In the genomic region with DNA sequence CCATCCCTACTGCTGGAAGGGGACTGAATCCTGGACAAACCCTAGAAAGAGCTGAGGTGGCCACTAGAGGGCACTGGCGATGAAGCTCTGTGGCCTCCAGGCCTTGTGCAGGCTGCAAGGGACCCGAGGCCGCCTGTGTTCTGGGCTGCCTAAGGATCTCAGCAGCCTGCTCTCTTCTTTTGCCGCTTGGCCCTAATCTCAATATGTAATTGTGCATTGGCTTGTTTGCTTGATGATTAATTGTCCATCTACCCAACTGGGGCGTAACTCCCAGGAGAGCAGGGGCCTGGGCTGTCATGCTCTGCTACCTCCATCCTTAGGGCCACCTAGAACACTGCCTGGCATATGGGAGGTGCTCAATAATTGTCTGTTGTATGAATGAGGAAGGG, we compare ENCODE assay signal across 1 cellular context.
A peak's percentile ranks its signal among the peaks of the same experiment; 100 is the strongest.
TF ChIP-seq lines count a peak whose summit lies in the region.

No MANE protein-coding gene starts in this region.

TF ChIP-seq in GM12878, 131 proteins besides CTCF, POLR2A, EP300 and RAD21 (continued from another document and continues in another):
- TF ChIP-seq CBX3 (IDR thresholded peaks at IDR 0.05; ENCODE audit: borderline replicate concordance, low read depth) (no peak), RFX5 (IDR thresholded peaks at IDR 0.05; ENCODE audit: low read depth, low read length) (no peak), YBX1 (IDR thresholded peaks at IDR 0.05) (no peak), ZSCAN29 (IDR thresholded peaks at IDR 0.05) (no peak), SMARCA5 (IDR thresholded peaks at IDR 0.05) (0 out of 2 replicates have a peak, but pooled peaks have one; percentile 48), YY1 (IDR thresholded peaks at IDR 0.05; ENCODE audit: low read depth, low read length) (peak; percentile 59), FOS (IDR thresholded peaks at IDR 0.05; ENCODE audit: borderline replicate concordance, extremely low read depth, insufficient read length) (no peak), MYB (IDR thresholded peaks at IDR 0.05; ENCODE audit: borderline replicate concordance, low read depth, low read length) (no peak), HCFC1 (IDR thresholded peaks at IDR 0.05; ENCODE audit: low read length) (no peak), ESRRA (IDR thresholded peaks at IDR 0.05; ENCODE audit: low read length) (no peak), IKZF1 (conservative IDR thresholded peaks at IDR 0.05) (0 out of 2 replicates have a peak, but pooled peaks have one; percentile 25), SUPT20H (IDR thresholded peaks at IDR 0.05; ENCODE audit: borderline replicate concordance, control insufficient read depth, low read depth, low read length) (no peak), GABPA (IDR thresholded peaks at IDR 0.05; ENCODE audit: low read depth) (no peak), KLF5 (IDR thresholded peaks at IDR 0.05; ENCODE audit: partially characterized antibody) (no peak), SIN3A (IDR thresholded peaks at IDR 0.05; ENCODE audit: low read depth, low read length) (no peak), HDGF (IDR thresholded peaks at IDR 0.05) (0 out of 2 replicates have a peak, but pooled peaks have one; percentile 32), CREM (IDR thresholded peaks at IDR 0.05; ENCODE audit: low read depth) (no peak), SMC3 (IDR thresholded peaks at IDR 0.05; ENCODE audit: borderline replicate concordance, low read length) (peak; percentile 70), MEF2A (IDR thresholded peaks at IDR 0.05; ENCODE audit: insufficient read depth, low read depth, low read length) (no peak), NBN (IDR thresholded peaks at IDR 0.05) (no peak), EED (IDR thresholded peaks at IDR 0.05; ENCODE audit: low read depth) (no peak), SREBF1 (IDR thresholded peaks at IDR 0.05; ENCODE audit: low read length) (no peak), POU2F2 (IDR thresholded peaks at IDR 0.05; ENCODE audit: borderline replicate concordance, low read depth, low read length) (no peak), PML (IDR thresholded peaks at IDR 0.05; ENCODE audit: low read length) (no peak), SPI1 (IDR thresholded peaks at IDR 0.05; ENCODE audit: borderline replicate concordance, insufficient read depth, low read depth, low read length) (no peak), ZBED1 (IDR thresholded peaks at IDR 0.05; ENCODE audit: borderline replicate concordance) (no peak)
- TF ChIP-seq, protein P1, sequence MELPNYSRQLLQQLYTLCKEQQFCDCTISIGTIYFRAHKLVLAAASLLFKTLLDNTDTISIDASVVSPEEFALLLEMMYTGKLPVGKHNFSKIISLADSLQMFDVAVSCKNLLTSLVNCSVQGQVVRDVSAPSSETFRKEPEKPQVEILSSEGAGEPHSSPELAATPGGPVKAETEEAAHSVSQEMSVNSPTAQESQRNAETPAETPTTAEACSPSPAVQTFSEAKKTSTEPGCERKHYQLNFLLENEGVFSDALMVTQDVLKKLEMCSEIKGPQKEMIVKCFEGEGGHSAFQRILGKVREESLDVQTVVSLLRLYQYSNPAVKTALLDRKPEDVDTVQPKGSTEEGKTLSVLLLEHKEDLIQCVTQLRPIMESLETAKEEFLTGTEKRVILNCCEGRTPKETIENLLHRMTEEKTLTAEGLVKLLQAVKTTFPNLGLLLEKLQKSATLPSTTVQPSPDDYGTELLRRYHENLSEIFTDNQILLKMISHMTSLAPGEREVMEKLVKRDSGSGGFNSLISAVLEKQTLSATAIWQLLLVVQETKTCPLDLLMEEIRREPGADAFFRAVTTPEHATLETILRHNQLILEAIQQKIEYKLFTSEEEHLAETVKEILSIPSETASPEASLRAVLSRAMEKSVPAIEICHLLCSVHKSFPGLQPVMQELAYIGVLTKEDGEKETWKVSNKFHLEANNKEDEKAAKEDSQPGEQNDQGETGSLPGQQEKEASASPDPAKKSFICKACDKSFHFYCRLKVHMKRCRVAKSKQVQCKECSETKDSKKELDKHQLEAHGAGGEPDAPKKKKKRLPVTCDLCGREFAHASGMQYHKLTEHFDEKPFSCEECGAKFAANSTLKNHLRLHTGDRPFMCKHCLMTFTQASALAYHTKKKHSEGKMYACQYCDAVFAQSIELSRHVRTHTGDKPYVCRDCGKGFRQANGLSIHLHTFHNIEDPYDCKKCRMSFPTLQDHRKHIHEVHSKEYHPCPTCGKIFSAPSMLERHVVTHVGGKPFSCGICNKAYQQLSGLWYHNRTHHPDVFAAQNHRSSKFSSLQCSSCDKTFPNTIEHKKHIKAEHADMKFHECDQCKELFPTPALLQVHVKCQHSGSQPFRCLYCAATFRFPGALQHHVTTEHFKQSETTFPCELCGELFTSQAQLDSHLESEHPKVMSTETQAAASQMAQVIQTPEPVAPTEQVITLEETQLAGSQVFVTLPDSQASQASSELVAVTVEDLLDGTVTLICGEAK (IDR thresholded peaks at IDR 0.05; ENCODE audit: borderline replicate concordance): no peak
- TF ChIP-seq, protein P2, sequence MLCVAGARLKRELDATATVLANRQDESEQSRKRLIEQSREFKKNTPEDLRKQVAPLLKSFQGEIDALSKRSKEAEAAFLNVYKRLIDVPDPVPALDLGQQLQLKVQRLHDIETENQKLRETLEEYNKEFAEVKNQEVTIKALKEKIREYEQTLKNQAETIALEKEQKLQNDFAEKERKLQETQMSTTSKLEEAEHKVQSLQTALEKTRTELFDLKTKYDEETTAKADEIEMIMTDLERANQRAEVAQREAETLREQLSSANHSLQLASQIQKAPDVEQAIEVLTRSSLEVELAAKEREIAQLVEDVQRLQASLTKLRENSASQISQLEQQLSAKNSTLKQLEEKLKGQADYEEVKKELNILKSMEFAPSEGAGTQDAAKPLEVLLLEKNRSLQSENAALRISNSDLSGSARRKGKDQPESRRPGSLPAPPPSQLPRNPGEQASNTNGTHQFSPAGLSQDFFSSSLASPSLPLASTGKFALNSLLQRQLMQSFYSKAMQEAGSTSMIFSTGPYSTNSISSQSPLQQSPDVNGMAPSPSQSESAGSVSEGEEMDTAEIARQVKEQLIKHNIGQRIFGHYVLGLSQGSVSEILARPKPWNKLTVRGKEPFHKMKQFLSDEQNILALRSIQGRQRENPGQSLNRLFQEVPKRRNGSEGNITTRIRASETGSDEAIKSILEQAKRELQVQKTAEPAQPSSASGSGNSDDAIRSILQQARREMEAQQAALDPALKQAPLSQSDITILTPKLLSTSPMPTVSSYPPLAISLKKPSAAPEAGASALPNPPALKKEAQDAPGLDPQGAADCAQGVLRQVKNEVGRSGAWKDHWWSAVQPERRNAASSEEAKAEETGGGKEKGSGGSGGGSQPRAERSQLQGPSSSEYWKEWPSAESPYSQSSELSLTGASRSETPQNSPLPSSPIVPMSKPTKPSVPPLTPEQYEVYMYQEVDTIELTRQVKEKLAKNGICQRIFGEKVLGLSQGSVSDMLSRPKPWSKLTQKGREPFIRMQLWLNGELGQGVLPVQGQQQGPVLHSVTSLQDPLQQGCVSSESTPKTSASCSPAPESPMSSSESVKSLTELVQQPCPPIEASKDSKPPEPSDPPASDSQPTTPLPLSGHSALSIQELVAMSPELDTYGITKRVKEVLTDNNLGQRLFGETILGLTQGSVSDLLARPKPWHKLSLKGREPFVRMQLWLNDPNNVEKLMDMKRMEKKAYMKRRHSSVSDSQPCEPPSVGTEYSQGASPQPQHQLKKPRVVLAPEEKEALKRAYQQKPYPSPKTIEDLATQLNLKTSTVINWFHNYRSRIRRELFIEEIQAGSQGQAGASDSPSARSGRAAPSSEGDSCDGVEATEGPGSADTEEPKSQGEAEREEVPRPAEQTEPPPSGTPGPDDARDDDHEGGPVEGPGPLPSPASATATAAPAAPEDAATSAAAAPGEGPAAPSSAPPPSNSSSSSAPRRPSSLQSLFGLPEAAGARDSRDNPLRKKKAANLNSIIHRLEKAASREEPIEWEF (IDR thresholded peaks at IDR 0.05; ENCODE audit: insufficient replicate concordance, low read depth, low read length): no peak
- TF ChIP-seq, protein P3, sequence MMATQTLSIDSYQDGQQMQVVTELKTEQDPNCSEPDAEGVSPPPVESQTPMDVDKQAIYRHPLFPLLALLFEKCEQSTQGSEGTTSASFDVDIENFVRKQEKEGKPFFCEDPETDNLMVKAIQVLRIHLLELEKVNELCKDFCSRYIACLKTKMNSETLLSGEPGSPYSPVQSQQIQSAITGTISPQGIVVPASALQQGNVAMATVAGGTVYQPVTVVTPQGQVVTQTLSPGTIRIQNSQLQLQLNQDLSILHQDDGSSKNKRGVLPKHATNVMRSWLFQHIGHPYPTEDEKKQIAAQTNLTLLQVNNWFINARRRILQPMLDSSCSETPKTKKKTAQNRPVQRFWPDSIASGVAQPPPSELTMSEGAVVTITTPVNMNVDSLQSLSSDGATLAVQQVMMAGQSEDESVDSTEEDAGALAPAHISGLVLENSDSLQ (IDR thresholded peaks at IDR 0.05): no peak
- TF ChIP-seq, protein P4, sequence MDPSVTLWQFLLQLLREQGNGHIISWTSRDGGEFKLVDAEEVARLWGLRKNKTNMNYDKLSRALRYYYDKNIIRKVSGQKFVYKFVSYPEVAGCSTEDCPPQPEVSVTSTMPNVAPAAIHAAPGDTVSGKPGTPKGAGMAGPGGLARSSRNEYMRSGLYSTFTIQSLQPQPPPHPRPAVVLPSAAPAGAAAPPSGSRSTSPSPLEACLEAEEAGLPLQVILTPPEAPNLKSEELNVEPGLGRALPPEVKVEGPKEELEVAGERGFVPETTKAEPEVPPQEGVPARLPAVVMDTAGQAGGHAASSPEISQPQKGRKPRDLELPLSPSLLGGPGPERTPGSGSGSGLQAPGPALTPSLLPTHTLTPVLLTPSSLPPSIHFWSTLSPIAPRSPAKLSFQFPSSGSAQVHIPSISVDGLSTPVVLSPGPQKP (IDR thresholded peaks at IDR 0.05; ENCODE audit: low read depth, low read length): no peak
- TF ChIP-seq, protein P5, sequence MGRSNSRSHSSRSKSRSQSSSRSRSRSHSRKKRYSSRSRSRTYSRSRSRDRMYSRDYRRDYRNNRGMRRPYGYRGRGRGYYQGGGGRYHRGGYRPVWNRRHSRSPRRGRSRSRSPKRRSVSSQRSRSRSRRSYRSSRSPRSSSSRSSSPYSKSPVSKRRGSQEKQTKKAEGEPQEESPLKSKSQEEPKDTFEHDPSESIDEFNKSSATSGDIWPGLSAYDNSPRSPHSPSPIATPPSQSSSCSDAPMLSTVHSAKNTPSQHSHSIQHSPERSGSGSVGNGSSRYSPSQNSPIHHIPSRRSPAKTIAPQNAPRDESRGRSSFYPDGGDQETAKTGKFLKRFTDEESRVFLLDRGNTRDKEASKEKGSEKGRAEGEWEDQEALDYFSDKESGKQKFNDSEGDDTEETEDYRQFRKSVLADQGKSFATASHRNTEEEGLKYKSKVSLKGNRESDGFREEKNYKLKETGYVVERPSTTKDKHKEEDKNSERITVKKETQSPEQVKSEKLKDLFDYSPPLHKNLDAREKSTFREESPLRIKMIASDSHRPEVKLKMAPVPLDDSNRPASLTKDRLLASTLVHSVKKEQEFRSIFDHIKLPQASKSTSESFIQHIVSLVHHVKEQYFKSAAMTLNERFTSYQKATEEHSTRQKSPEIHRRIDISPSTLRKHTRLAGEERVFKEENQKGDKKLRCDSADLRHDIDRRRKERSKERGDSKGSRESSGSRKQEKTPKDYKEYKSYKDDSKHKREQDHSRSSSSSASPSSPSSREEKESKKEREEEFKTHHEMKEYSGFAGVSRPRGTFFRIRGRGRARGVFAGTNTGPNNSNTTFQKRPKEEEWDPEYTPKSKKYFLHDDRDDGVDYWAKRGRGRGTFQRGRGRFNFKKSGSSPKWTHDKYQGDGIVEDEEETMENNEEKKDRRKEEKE (IDR thresholded peaks at IDR 0.05): no peak
- TF ChIP-seq, protein P6, sequence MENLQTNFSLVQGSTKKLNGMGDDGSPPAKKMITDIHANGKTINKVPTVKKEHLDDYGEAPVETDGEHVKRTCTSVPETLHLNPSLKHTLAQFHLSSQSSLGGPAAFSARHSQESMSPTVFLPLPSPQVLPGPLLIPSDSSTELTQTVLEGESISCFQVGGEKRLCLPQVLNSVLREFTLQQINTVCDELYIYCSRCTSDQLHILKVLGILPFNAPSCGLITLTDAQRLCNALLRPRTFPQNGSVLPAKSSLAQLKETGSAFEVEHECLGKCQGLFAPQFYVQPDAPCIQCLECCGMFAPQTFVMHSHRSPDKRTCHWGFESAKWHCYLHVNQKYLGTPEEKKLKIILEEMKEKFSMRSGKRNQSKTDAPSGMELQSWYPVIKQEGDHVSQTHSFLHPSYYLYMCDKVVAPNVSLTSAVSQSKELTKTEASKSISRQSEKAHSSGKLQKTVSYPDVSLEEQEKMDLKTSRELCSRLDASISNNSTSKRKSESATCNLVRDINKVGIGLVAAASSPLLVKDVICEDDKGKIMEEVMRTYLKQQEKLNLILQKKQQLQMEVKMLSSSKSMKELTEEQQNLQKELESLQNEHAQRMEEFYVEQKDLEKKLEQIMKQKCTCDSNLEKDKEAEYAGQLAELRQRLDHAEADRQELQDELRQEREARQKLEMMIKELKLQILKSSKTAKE (IDR thresholded peaks at IDR 0.05; ENCODE audit: low read depth, poor library complexity, severe bottlenecking): no peak
- TF ChIP-seq, protein P7, sequence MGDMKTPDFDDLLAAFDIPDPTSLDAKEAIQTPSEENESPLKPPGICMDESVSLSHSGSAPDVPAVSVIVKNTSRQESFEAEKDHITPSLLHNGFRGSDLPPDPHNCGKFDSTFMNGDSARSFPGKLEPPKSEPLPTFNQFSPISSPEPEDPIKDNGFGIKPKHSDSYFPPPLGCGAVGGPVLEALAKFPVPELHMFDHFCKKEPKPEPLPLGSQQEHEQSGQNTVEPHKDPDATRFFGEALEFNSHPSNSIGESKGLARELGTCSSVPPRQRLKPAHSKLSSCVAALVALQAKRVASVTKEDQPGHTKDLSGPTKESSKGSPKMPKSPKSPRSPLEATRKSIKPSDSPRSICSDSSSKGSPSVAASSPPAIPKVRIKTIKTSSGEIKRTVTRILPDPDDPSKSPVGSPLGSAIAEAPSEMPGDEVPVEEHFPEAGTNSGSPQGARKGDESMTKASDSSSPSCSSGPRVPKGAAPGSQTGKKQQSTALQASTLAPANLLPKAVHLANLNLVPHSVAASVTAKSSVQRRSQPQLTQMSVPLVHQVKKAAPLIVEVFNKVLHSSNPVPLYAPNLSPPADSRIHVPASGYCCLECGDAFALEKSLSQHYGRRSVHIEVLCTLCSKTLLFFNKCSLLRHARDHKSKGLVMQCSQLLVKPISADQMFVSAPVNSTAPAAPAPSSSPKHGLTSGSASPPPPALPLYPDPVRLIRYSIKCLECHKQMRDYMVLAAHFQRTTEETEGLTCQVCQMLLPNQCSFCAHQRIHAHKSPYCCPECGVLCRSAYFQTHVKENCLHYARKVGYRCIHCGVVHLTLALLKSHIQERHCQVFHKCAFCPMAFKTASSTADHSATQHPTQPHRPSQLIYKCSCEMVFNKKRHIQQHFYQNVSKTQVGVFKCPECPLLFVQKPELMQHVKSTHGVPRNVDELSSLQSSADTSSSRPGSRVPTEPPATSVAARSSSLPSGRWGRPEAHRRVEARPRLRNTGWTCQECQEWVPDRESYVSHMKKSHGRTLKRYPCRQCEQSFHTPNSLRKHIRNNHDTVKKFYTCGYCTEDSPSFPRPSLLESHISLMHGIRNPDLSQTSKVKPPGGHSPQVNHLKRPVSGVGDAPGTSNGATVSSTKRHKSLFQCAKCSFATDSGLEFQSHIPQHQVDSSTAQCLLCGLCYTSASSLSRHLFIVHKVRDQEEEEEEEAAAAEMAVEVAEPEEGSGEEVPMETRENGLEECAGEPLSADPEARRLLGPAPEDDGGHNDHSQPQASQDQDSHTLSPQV (IDR thresholded peaks at IDR 0.05): no peak
- TF ChIP-seq, protein P8, sequence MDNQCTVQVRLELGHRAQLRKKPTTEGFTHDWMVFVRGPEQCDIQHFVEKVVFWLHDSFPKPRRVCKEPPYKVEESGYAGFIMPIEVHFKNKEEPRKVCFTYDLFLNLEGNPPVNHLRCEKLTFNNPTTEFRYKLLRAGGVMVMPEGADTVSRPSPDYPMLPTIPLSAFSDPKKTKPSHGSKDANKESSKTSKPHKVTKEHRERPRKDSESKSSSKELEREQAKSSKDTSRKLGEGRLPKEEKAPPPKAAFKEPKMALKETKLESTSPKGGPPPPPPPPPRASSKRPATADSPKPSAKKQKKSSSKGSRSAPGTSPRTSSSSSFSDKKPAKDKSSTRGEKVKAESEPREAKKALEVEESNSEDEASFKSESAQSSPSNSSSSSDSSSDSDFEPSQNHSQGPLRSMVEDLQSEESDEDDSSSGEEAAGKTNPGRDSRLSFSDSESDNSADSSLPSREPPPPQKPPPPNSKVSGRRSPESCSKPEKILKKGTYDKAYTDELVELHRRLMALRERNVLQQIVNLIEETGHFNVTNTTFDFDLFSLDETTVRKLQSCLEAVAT (IDR thresholded peaks at IDR 0.05): no peak
